In the genomic region with DNA sequence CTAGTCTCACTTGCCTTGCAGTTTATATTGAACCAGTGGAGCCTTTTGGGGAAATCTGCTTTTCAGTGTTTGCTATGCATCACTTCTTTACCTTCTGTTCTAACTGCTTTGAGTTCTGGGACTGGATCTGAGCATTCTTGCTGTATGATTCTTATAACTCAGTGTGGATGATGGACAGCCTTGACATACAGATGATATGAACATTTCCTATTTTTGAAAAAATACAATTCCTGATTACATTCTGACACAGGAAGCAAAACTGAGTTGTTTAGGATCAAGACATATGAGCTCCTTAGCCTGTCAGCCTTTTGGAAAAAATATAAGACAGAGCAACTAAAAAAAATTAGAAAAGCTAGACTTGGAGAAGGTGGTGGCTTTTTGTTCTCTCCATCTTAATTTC, we compare ENCODE assay signal across 16 cellular contexts.
"Had no signal": no experiment of that assay in that cellular context is flagged by ENCODE, and none has a peak within 500 bp of the region (broad histone marks: within the 10 kb centered on the region; RNA-seq: fewer than 3 reads in every experiment).

No MANE protein-coding gene starts in this region.

- H3K36me3 ChIP-seq: breast epithelium, esophagus squamous epithelium, suprapubic skin had no signal

- H3K4me3 ChIP-seq: breast epithelium had no signal

- DNase-seq: activated CD4-positive, alpha-beta memory T cell treated with anti-CD3 and anti-CD28 coated beads for 36 hours; activated gamma-delta T cell treated with Interleukin-2 at 50 U/mL for 16 hours; activated naive CD8-positive, alpha-beta T cell treated with anti-CD3 and anti-CD28 coated beads for 36 hours; activated T-cell treated with anti-CD3 and anti-CD28 coated beads, Interleukin-2, amount 50 U/mL, for 72 hours; dorsolateral prefrontal cortex; esophagus squamous epithelium; foreskin fibroblast; kidney; naive thymus-derived CD4-positive, alpha-beta T cell; stimulated activated CD4-positive, alpha-beta T cell treated with anti-CD3 and anti-CD28 coated beads, Interleukin-4, amount 100 ng/mL, for 1 hour; stimulated activated CD8-positive, alpha-beta memory T cell treated with anti-CD3 and anti-CD28 coated beads, Interleukin-4, amount 100 ng/mL, for 48 hours; stimulated activated naive CD8-positive, alpha-beta T cell treated with anti-CD3 and anti-CD28 coated beads, Interleukin-15, Interleukin-2, amounts not matched to agents 100 U/mL and 50 U/mL, for 24 hours; T-cell had no signal

- ATAC-seq: activated T-cell treated with anti-CD3 and anti-CD28 coated beads, Interleukin-2, amount 50 U/mL, for 72 hours; naive thymus-derived CD4-positive, alpha-beta T cell; stimulated activated naive CD8-positive, alpha-beta T cell treated with anti-CD3 and anti-CD28 coated beads, Interleukin-15, Interleukin-2, amounts not matched to agents 100 U/mL and 50 U/mL, for 24 hours; T-cell had no signal

- H3K4me1 ChIP-seq: breast epithelium had no signal

- H3K27ac ChIP-seq: breast epithelium, dorsolateral prefrontal cortex, suprapubic skin, VCaP had no signal

- H3K27me3 ChIP-seq: breast epithelium, dorsolateral prefrontal cortex, esophagus squamous epithelium, suprapubic skin had no signal

- H3K9me3 ChIP-seq: breast epithelium, esophagus squamous epithelium, suprapubic skin had no signal
